Comparison of ENCODE assay signal across 28 cellular contexts in genomic region chr3:101840066-101840465, GRCh38.
"Had no signal": no experiment of that assay in that cellular context is flagged by ENCODE, and none has a peak within 500 bp of the region (broad histone marks: within the 10 kb centered on the region; RNA-seq: fewer than 3 reads in every experiment).

No MANE protein-coding gene starts in this region.

- DNase-seq: activated CD4-positive, alpha-beta T cell treated with anti-CD3 and anti-CD28 coated beads for 36 hours; activated CD4-positive, alpha-beta T cell treated with anti-CD3 and anti-CD28 coated beads, Interleukin-2, amount 50 U/mL, for 48 hours; activated CD4-positive, CD25-positive, alpha-beta regulatory T cell; activated CD8-positive, alpha-beta memory T cell treated with anti-CD3 and anti-CD28 coated beads, Interleukin-2, amount 50 U/mL, for 48 hours; activated gamma-delta T cell treated with Interleukin-2 at 50 U/mL for 16 hours; activated naive CD4-positive, alpha-beta T cell treated with anti-CD3 and anti-CD28 coated beads, Interleukin-2, amount 50 U/mL, for 16 hours; activated T-cell treated with anti-CD3 and anti-CD28 coated beads, Interleukin-2, amount 50 U/mL, for 24 hours; amniotic stem cell; brain microvascular endothelial cell; cortex of kidney; effector memory CD8-positive, alpha-beta T cell; head of caudate nucleus; hypothalamus; immature natural killer cell; kidney; lower lobe of right lung; mesendoderm; natural killer cell; stimulated activated CD4-positive, alpha-beta T cell treated with anti-CD3 and anti-CD28 coated beads, Interleukin-15, amount 100 ng/mL, for 24 hours; stimulated activated CD4-positive, alpha-beta T cell treated with anti-CD3 and anti-CD28 coated beads, Interleukin-2, amount 100 ng/mL, for 24 hours; stimulated activated naive CD8-positive, alpha-beta T cell treated with anti-CD3 and anti-CD28 coated beads, Interleukin-15, Interleukin-2, amounts not matched to agents 100 U/mL and 50 U/mL, for 24 hours; testis; transverse colon had no signal

- H3K9me3 Mint-ChIP-seq: effector memory CD8-positive, alpha-beta T cell; immature natural killer cell; natural killer cell had no signal

- H3K4me3 ChIP-seq: gastroesophageal sphincter, lower lobe of right lung, neural progenitor cell, right atrium auricular region, testis, transverse colon had no signal

- ATAC-seq: activated CD4-positive, alpha-beta T cell treated with anti-CD3 and anti-CD28 coated beads for 36 hours; effector memory CD8-positive, alpha-beta T cell; gastroesophageal sphincter; lower lobe of right lung; natural killer cell; stimulated activated naive CD8-positive, alpha-beta T cell treated with anti-CD3 and anti-CD28 coated beads, Interleukin-15, Interleukin-2, amounts not matched to agents 100 U/mL and 50 U/mL, for 24 hours had no signal

- H3K27me3 ChIP-seq: brain microvascular endothelial cell, gastroesophageal sphincter, neural progenitor cell, right atrium auricular region, testis, transverse colon had no signal

- H3K27me3 Mint-ChIP-seq: activated CD4-positive, alpha-beta T cell treated with anti-CD3 and anti-CD28 coated beads for 36 hours; activated T-cell treated with anti-CD3 and anti-CD28 coated beads, Interleukin-2, amount 50 U/mL, for 24 hours; effector memory CD8-positive, alpha-beta T cell had no signal

- H3K9ac ChIP-seq: neural progenitor cell had no signal

- H3K4me3 Mint-ChIP-seq: activated CD4-positive, alpha-beta T cell treated with anti-CD3 and anti-CD28 coated beads for 36 hours; activated T-cell treated with anti-CD3 and anti-CD28 coated beads, Interleukin-2, amount 50 U/mL, for 24 hours; effector memory CD8-positive, alpha-beta T cell; immature natural killer cell; natural killer cell; neural progenitor cell; T-helper 2 cell treated with Interferon-gamma antibody and Interleukin-4, amounts not matched to agents 5 μg/mL and 100 μg/mL, for 36 hours had no signal

- H3K27ac Mint-ChIP-seq: activated CD4-positive, alpha-beta T cell treated with anti-CD3 and anti-CD28 coated beads for 36 hours; activated T-cell treated with anti-CD3 and anti-CD28 coated beads, Interleukin-2, amount 50 U/mL, for 24 hours; effector memory CD8-positive, alpha-beta T cell; immature natural killer cell; natural killer cell; neural progenitor cell; T-helper 2 cell treated with Interferon-gamma antibody and Interleukin-4, amounts not matched to agents 5 μg/mL and 100 μg/mL, for 36 hours had no signal

- H3K9me3 ChIP-seq: gastroesophageal sphincter, lower lobe of right lung, right atrium auricular region, testis, transverse colon had no signal

- H3K4me1 Mint-ChIP-seq: natural killer cell had no signal

- H3K4me1 ChIP-seq: testis had no signal

- H3K27ac ChIP-seq: brain microvascular endothelial cell, gastroesophageal sphincter, lower lobe of right lung, neural progenitor cell, right atrium auricular region, testis, transverse colon had no signal

- H2AFZ ChIP-seq: neural progenitor cell had no signal

- FAIRE-seq: astrocyte, kidney had no signal

- H3K36me3 ChIP-seq: brain microvascular endothelial cell, gastroesophageal sphincter, lower lobe of right lung, neural progenitor cell, right atrium auricular region, transverse colon had no signal

- H3K4me2 ChIP-seq: neural progenitor cell had no signal

- H3K36me3 Mint-ChIP-seq: natural killer cell had no signal
